18 cellular contexts compared by ENCODE assay signal in genomic region chr1:186842547-186842946, GRCh38. TPM values are rescaled to one million over a fixed set of nuclear protein-coding genes. Genes with fewer than 3 reads are reported as not detected.
"Had no signal": no experiment of that assay in that cellular context is flagged by ENCODE, and none has a peak within 500 bp of the region (broad histone marks: within the 10 kb centered on the region; RNA-seq: fewer than 3 reads in every experiment).

No MANE protein-coding gene starts in this region.

- H3K27ac Mint-ChIP-seq: activated CD8-positive, alpha-beta memory T cell treated with anti-CD3 and anti-CD28 coated beads, Interleukin-2, amount 10 ng/mL, durations not matched to agents 7 days and 5 days; activated naive CD4-positive, alpha-beta T cell treated with anti-CD3 and anti-CD28 coated beads, Interleukin-2, amount 50 U/mL, for 24 hours; natural killer cell treated with Interleukin-12 subunit alpha and Interleukin-12 subunit beta and Interleukin-15 and Interleukin-18, amount 100 ng/mL, for 72 hours; progenitor cell of endocrine pancreas; stimulated activated effector memory CD8-positive, alpha-beta T cell treated with anti-CD3 and anti-CD28 coated beads, Interleukin-12 subunit alpha, Interleukin-12 subunit beta, amount 100 ng/mL, for 72 hours had no signal

- H3K4me1 Mint-ChIP-seq: activated CD8-positive, alpha-beta memory T cell treated with anti-CD3 and anti-CD28 coated beads, Interleukin-2, amount 10 ng/mL, durations not matched to agents 7 days and 5 days; activated naive CD4-positive, alpha-beta T cell treated with anti-CD3 and anti-CD28 coated beads, Interleukin-2, amount 50 U/mL, for 24 hours; stimulated activated effector memory CD8-positive, alpha-beta T cell treated with anti-CD3 and anti-CD28 coated beads, Interleukin-12 subunit alpha, Interleukin-12 subunit beta, amount 100 ng/mL, for 72 hours had no signal

- H3K4me1 ChIP-seq: right lobe of liver had no signal

- H3K36me3 Mint-ChIP-seq: activated CD8-positive, alpha-beta memory T cell treated with anti-CD3 and anti-CD28 coated beads, Interleukin-2, amount 10 ng/mL, durations not matched to agents 7 days and 5 days; activated naive CD4-positive, alpha-beta T cell treated with anti-CD3 and anti-CD28 coated beads, Interleukin-2, amount 50 U/mL, for 24 hours; natural killer cell treated with Interleukin-12 subunit alpha and Interleukin-12 subunit beta and Interleukin-15 and Interleukin-18, amount 100 ng/mL, for 72 hours; stimulated activated effector memory CD8-positive, alpha-beta T cell treated with anti-CD3 and anti-CD28 coated beads, Interleukin-12 subunit alpha, Interleukin-12 subunit beta, amount 100 ng/mL, for 72 hours had no signal

- H3K27me3 Mint-ChIP-seq: activated CD8-positive, alpha-beta memory T cell treated with anti-CD3 and anti-CD28 coated beads, Interleukin-2, amount 10 ng/mL, durations not matched to agents 7 days and 5 days; activated naive CD4-positive, alpha-beta T cell treated with anti-CD3 and anti-CD28 coated beads, Interleukin-2, amount 50 U/mL, for 24 hours; natural killer cell treated with Interleukin-12 subunit alpha and Interleukin-12 subunit beta and Interleukin-15 and Interleukin-18, amount 100 ng/mL, for 72 hours; progenitor cell of endocrine pancreas had no signal

- DNase-seq: activated CD4-positive, alpha-beta T cell treated with anti-CD3 and anti-CD28 coated beads for 1 hour; activated CD4-positive, alpha-beta T cell treated with anti-CD3 and anti-CD28 coated beads, Interleukin-2, amount 50 U/mL, for 4 hours; activated CD8-positive, alpha-beta memory T cell treated with anti-CD3 and anti-CD28 coated beads, Interleukin-2, amount 10 ng/mL, durations not matched to agents 7 days and 5 days; activated T-cell treated with anti-CD3 and anti-CD28 coated beads, Interleukin-2, amount 50 U/mL, for 1 hour; adrenal gland; kidney; mesendoderm; right lobe of liver; stimulated activated CD4-positive, alpha-beta T cell treated with anti-CD3 and anti-CD28 coated beads, Interleukin-1b, Interleukin-23, amount 100 ng/mL, for 48 hours; T-helper 1 cell; T1000; tibial artery had no signal

- H3K27ac ChIP-seq: adrenal gland, cardiac muscle cell, hepatocyte, right lobe of liver, tibial artery had no signal

- H3K4me3 ChIP-seq: adrenal gland, cardiac muscle cell, hepatocyte, right lobe of liver, tibial artery had no signal

- ATAC-seq: activated CD8-positive, alpha-beta memory T cell treated with anti-CD3 and anti-CD28 coated beads, Interleukin-2, amount 10 ng/mL, durations not matched to agents 7 days and 5 days; natural killer cell treated with Interleukin-12 subunit alpha and Interleukin-12 subunit beta and Interleukin-15 and Interleukin-18, amount 100 ng/mL, for 72 hours; right lobe of liver; stimulated activated effector memory CD8-positive, alpha-beta T cell treated with anti-CD3 and anti-CD28 coated beads, Interleukin-12 subunit alpha, Interleukin-12 subunit beta, amount 100 ng/mL, for 72 hours had no signal

- H3K9me3 ChIP-seq: adrenal gland, right lobe of liver, tibial artery had no signal

- H3K36me3 ChIP-seq: adrenal gland, cardiac muscle cell, right lobe of liver, tibial artery had no signal

- H3K27me3 ChIP-seq: adrenal gland, cardiac muscle cell, hepatocyte, right lobe of liver, tibial artery had no signal

- H3K4me3 Mint-ChIP-seq: activated CD8-positive, alpha-beta memory T cell treated with anti-CD3 and anti-CD28 coated beads, Interleukin-2, amount 10 ng/mL, durations not matched to agents 7 days and 5 days; activated naive CD4-positive, alpha-beta T cell treated with anti-CD3 and anti-CD28 coated beads, Interleukin-2, amount 50 U/mL, for 24 hours; natural killer cell treated with Interleukin-12 subunit alpha and Interleukin-12 subunit beta and Interleukin-15 and Interleukin-18, amount 100 ng/mL, for 72 hours; stimulated activated effector memory CD8-positive, alpha-beta T cell treated with anti-CD3 and anti-CD28 coated beads, Interleukin-12 subunit alpha, Interleukin-12 subunit beta, amount 100 ng/mL, for 72 hours had no signal

- H3K9me3 Mint-ChIP-seq: activated naive CD4-positive, alpha-beta T cell treated with anti-CD3 and anti-CD28 coated beads, Interleukin-2, amount 50 U/mL, for 24 hours; natural killer cell treated with Interleukin-12 subunit alpha and Interleukin-12 subunit beta and Interleukin-15 and Interleukin-18, amount 100 ng/mL, for 72 hours; stimulated activated effector memory CD8-positive, alpha-beta T cell treated with anti-CD3 and anti-CD28 coated beads, Interleukin-12 subunit alpha, Interleukin-12 subunit beta, amount 100 ng/mL, for 72 hours had no signal

RNA-seq across cellular contexts. Expression of gene PLA2G4A, which starts 13.8 kb away (rescaled TPM):
- polyA plus RNA-seq: cardiac muscle cell had no signal
